ENCODE assay signal across 8 cellular contexts in genomic region chr15:90352109-90352893, GRCh38. TPM values are rescaled to one million over a fixed set of nuclear protein-coding genes. Genes with fewer than 3 reads are reported as not detected.
DNase-seq lines count a peak whose midpoint lies in the region; ATAC-seq and TF ChIP-seq lines count a peak whose summit lies in the region.

Gene ZNF774 (plus strand): TSS chr15:90352284. CDS start chr15:90354661, 2,377 bp downstream.

- peak; percentile 98 for ATAC-seq in GM19395 (IDR thresholded peaks at IDR 0.05; ENCODE audit: unreplicated experiment)
- peak; percentile 97 for ATAC-seq in HG03558 (IDR thresholded peaks at IDR 0.05; ENCODE audit: extremely low read depth, unreplicated experiment)

- no peaks in the 10 kb centered on the region for H3K36me3 ChIP-seq in duodenal mucosa (ENCODE audit: control insufficient read depth in 1 of 2, insufficient read depth in 2 of 2, low read length in 2 of 2)

- TF ChIP-seq CTCF in C4-2B (conservative IDR thresholded peaks at IDR 0.05) (no peak), lower leg skin (IDR thresholded peaks at IDR 0.05) (no peak)

- H3K27ac ChIP-seq in C4-2B (peak within 1 kb of the TSS; percentile 49), duodenal mucosa (ENCODE audit: low read depth, low read length) (no peak within 1 kb of the TSS)

- no peak for TF ChIP-seq POLR2A in lower leg skin (IDR thresholded peaks at IDR 0.05)

- DNase-seq in NCI-H748 (lab: John Stamatoyannopoulos, UW; ENCODE audit: unreplicated experiment) = peak; percentile 92
- peak; percentile 68 to 91 for DNase-seq in activated CD4-positive, alpha-beta T cell treated with anti-CD3 and anti-CD28 coated beads, Interleukin-2, amount 50 U/mL, for 24 hours (ENCODE audit: low read depth in 1 of 2, low spot score in 1 of 2)
- DNase-seq in lower leg skin (ENCODE audit: low spot score in 2 of 2) = peak; percentile 95 to 98
- DNase-seq in stimulated activated CD4-positive, alpha-beta T cell treated with anti-CD3 and anti-CD28 coated beads, Interleukin-4, amount 100 ng/mL, for 4 hours = peak; percentile 79 to 86

- peak within 1 kb of the TSS; percentile 82 to 89 for H3K9ac ChIP-seq in duodenal mucosa (ENCODE audit: low read depth in 1 of 2, low read length in 2 of 2)

- H3K27me3 ChIP-seq in duodenal mucosa (ENCODE audit: control insufficient read depth in 1 of 2, insufficient read depth in 2 of 2, low read length in 2 of 2) = no peaks in the 10 kb centered on the region

- H3K4me3 ChIP-seq in duodenal mucosa (ENCODE audit: low read depth in 1 of 2, low read length in 2 of 2) = peak within 1 kb of the TSS; percentile 86 to 89
- H3K4me3 ChIP-seq in lower leg skin (ENCODE audit: low read depth, poor library complexity, severe bottlenecking) = peak within 1 kb of the TSS; percentile 41

- WGBS in lower leg skin, 2 donors = 1% methylated on average over 33 to 45 of the region's 53 CpGs

- no peaks in the 10 kb centered on the region for H3K9me3 ChIP-seq in duodenal mucosa (ENCODE audit: control insufficient read depth in 1 of 2, low read length in 2 of 2)

- intact Hi-C loops in lower leg skin (cut with DNase I; ENCODE audit: low total_unique reads) = no loop called here

- peaks cover 0 to 8% of the 10 kb centered on the region in 2 donors for H3K4me1 ChIP-seq in duodenal mucosa (ENCODE audit: control insufficient read depth in 1 of 2, insufficient read depth in 2 of 2, low read length in 2 of 2)

RNA-seq across cellular contexts. Expression of gene ZNF774, which starts in this region (rescaled TPM):
- total RNA-seq in lower leg skin = 1 to 10 TPM; 1.4 to 3.4 (median 2.4) TPM
